ENCODE assay signal across 20 cellular contexts in genomic region chr7:27249724-27250636, GRCh38. TPM values are rescaled to one million over a fixed set of nuclear protein-coding genes. Genes with fewer than 3 reads are reported as not detected.
DNase-seq lines count a peak whose midpoint lies in the region; ATAC-seq and TF ChIP-seq lines count a peak whose summit lies in the region.
"Had no signal": no experiment of that assay in that cellular context is flagged by ENCODE, and none has a peak within 500 bp of the region (broad histone marks: within the 10 kb centered on the region; RNA-seq: fewer than 3 reads in every experiment).

No MANE protein-coding gene starts in this region.

- H3K4ac ChIP-seq in neuronal stem cell (ENCODE audit: low read length): no peak overlapping the region

- H3K27me3 ChIP-seq in iPS-15b (ENCODE audit: control insufficient read depth, insufficient read depth, low read length) (peaks cover 100% of the 10 kb centered on the region), neuronal stem cell (ENCODE audit: control insufficient read depth in 3 of 3, insufficient read depth in 3 of 3, low read depth in 1 of 3, low read length in 3 of 3) (peaks cover 60 to 99% (median 97%) of the 10 kb centered on the region in 3 experiments)

- H4K8ac ChIP-seq in neuronal stem cell (ENCODE audit: low read depth, low read length): no peak overlapping the region

- no peak overlapping the region for H2AK5ac ChIP-seq in neuronal stem cell (ENCODE audit: low read depth, low read length)

- H3K23ac ChIP-seq in neuronal stem cell (ENCODE audit: low read depth, low read length, poor library complexity): no peak overlapping the region

- H3K36me3 ChIP-seq in iPS-15b (ENCODE audit: control insufficient read depth, insufficient read depth, low read length): no peaks in the 10 kb centered on the region
- H3K36me3 ChIP-seq in neuronal stem cell (replicated peaks in 1 of 2; ENCODE audit: control insufficient read depth in 2 of 2, insufficient read depth in 2 of 2, low read length in 2 of 2): no peaks in the 10 kb centered on the region

- H2BK12ac ChIP-seq in neuronal stem cell (ENCODE audit: low read length): no peak overlapping the region

- no peak overlapping the region for H3K18ac ChIP-seq in neuronal stem cell (ENCODE audit: low read length)

- ATAC-seq in HG03045 (IDR thresholded peaks at IDR 0.05; ENCODE audit: unreplicated experiment): no peak
- ATAC-seq: HCT116, K562, Right ventricle myocardium inferior had no signal

- peak overlapping the region in 3 of 4 donors; percentile 51 to 63 (median 62) for H3K4me3 Mint-ChIP-seq in IgD-negative memory B cell

- no peak overlapping the region for H4K91ac ChIP-seq in neuronal stem cell (ENCODE audit: low read depth, low read length, poor library complexity)

- peaks cover 78% of the 10 kb centered on the region for H3K27me3 Mint-ChIP-seq in IgD-negative memory B cell

- H3K4me1 Mint-ChIP-seq in IgD-negative memory B cell: peaks cover 3 to 26% (median 13%) of the 10 kb centered on the region in 3 donors

- H3K14ac ChIP-seq in neuronal stem cell (ENCODE audit: low read length): no peak overlapping the region

- H2BK120ac ChIP-seq in neuronal stem cell (ENCODE audit: low read depth, low read length): no peak overlapping the region

- no CpG with 5 or more reads among the region's 20 CpGs for WGBS in neuronal stem cell (ENCODE audit: extremely low coverage in 2 of 2, insufficient read length in 2 of 2, insufficient replicate concordance in 1 of 2), 2 donors

- DNase-seq in GM13977 (ENCODE audit: low spot score) (peak; percentile 21), neuronal stem cell (ENCODE audit: low spot score) (peak; percentile 11), NCI-H2081 treated with DMSO at 0.1 percent for 48 hours (lab: John Stamatoyannopoulos, UW) (no peak), hypothalamus (lab: John Stamatoyannopoulos, UW) (no peak), ureter (ENCODE audit: low spot score) (no peak)
- DNase-seq: DMS 273 treated with DMSO at 0.1 percent for 48 hours, NCI-H1417 treated with DMSO at 0.1 percent for 48 hours, NCI-H2029, NCI-H510A, NCI-H82 had no signal

- peaks cover 0 to 2% (median 0%) of the 10 kb centered on the region in 3 donors for H3K9me3 Mint-ChIP-seq in IgD-negative memory B cell

- no peak overlapping the region for H2BK15ac ChIP-seq in neuronal stem cell (ENCODE audit: low read length)

- TF ChIP-seq CTCF in GM13977 (IDR thresholded peaks at IDR 0.05; ENCODE audit: extremely low read depth, insufficient read depth, missing control alignments): no peak

- H3K27ac Mint-ChIP-seq in IgD-negative memory B cell: peak overlapping the region in 2 of 3 donors; percentile 39 to 56
- H3K27ac Mint-ChIP-seq: CD14-positive monocyte had no signal

- no peaks in the 10 kb centered on the region for H3K79me1 ChIP-seq in neuronal stem cell (ENCODE audit: low read depth, low read length)

- H3K4me3 ChIP-seq in iPS-15b (ENCODE audit: low read depth, low read length) (peak overlapping the region; percentile 4), neuronal stem cell (ENCODE audit: low read length in 2 of 2) (no peak overlapping the region)
- H3K4me3 ChIP-seq: K562, SK-N-MC had no signal

- H2BK5ac ChIP-seq in neuronal stem cell (ENCODE audit: low read length): no peak overlapping the region

- H3K36me3 Mint-ChIP-seq in IgD-negative memory B cell: peaks cover 2% of the 10 kb centered on the region

- H3K4me1 ChIP-seq in iPS-15b (ENCODE audit: control insufficient read depth, insufficient read depth, low read length) (peaks cover 3% of the 10 kb centered on the region), neuronal stem cell (ENCODE audit: control insufficient read depth in 2 of 2, insufficient read depth in 1 of 2, low read depth in 1 of 2, low read length in 2 of 2) (peaks cover 0 to 3% of the 10 kb centered on the region in 2 donors)

- no peaks in the 10 kb centered on the region for H3K9me3 ChIP-seq in iPS-15b (ENCODE audit: control insufficient read depth, insufficient read depth, low read length)
- H3K9me3 ChIP-seq in neuronal stem cell (replicated peaks in 1 of 2; ENCODE audit: control insufficient read depth in 2 of 2, insufficient read depth in 1 of 2, low read depth in 1 of 2, low read length in 2 of 2): peaks cover 2 to 5% of the 10 kb centered on the region in 2 donors

- no peak overlapping the region for H3K4me2 ChIP-seq in neuronal stem cell (ENCODE audit: insufficient read depth, low read length, poor library complexity, severe bottlenecking)

- no peak overlapping the region for H3K9ac ChIP-seq in iPS-15b (ENCODE audit: low read depth, low read length)
- no peak overlapping the region for H3K9ac ChIP-seq in neuronal stem cell (ENCODE audit: low read depth, low read length, poor library complexity)

- in situ Hi-C loops in GM13977 (cut with MboI; ENCODE audit: low pct_unique_long_range_greater_than_20kb, low sequenced_read_pairs, unreplicated experiment): loop anchor here (10.0 kb wide), 1 partner anchor 95 kb away; the partner anchor contains the start of genes HOXA3 and HOXA7

- no peak overlapping the region for H2AFZ ChIP-seq in neuronal stem cell (ENCODE audit: low read length)

- H3K27ac ChIP-seq in neuronal stem cell (replicated peaks; ENCODE audit: low read length): no peak overlapping the region
- H3K27ac ChIP-seq: HL-60, SK-N-MC had no signal

RNA-seq across cellular contexts. Expression of gene EVX1, which starts 7.4 kb away (rescaled TPM):
- polyA plus RNA-seq in IgD-negative memory B cell: not detected
- polyA plus RNA-seq in neuronal stem cell (2013, experiment 1 of 2): not detected
- polyA plus RNA-seq in neuronal stem cell (2013, experiment 2 of 2): not detected
- total RNA-seq in ureter: 5.6 TPM
- total RNA-seq: A673, K562, Right ventricle myocardium inferior had no signal
- polyA plus RNA-seq: CD14-positive monocyte, K562 had no signal

RNA-seq across cellular contexts. Expression of gene HOXA13, which starts 50.1 kb away (rescaled TPM):
- polyA plus RNA-seq in IgD-negative memory B cell: not detected
- polyA plus RNA-seq in neuronal stem cell (2013, experiment 1 of 2): not detected
- not detected for polyA plus RNA-seq in neuronal stem cell (2013, experiment 2 of 2)
- 15.6 TPM for total RNA-seq in ureter
- total RNA-seq: A673, K562, Right ventricle myocardium inferior had no signal
- polyA plus RNA-seq: CD14-positive monocyte, K562 had no signal

Comparison
In these comparisons a context has a peak if more than half of its experiments do, and no peak if none do; other contexts are left out.
1. DNase-seq: peak in GM13977 (single experiment) and neuronal stem cell (single experiment); none in NCI-H2081 treated with DMSO at 0.1 percent for 48 hours (single experiment), hypothalamus (0 of 51) and ureter (single experiment).